ENCODE assay signal across 8 cellular contexts in genomic region chr10:102113956-102114857, GRCh38. TPM values are rescaled to one million over a fixed set of nuclear protein-coding genes. Genes with fewer than 3 reads are reported as not detected.
A peak's percentile ranks its signal among the peaks of the same experiment; 100 is the strongest.
DNase-seq lines count a peak whose midpoint lies in the region; ATAC-seq, FAIRE-seq and TF ChIP-seq lines count a peak whose summit lies in the region.

No MANE protein-coding gene starts in this region.

- H3K4me3 ChIP-seq in bronchial epithelial cell (ENCODE audit: low read depth, low read length) = peak overlapping the region; percentile 72
- H3K4me3 ChIP-seq in liver (ENCODE audit: low read depth in 1 of 3, low read length in 3 of 3) = peak overlapping the region; percentile 36 to 79 (median 48)
- H3K4me3 ChIP-seq in testis = peak overlapping the region; percentile 70 to 85

- DNase-seq in D341Med (ENCODE audit: low spot score) (peak; percentile 59), NCI-H2171 treated with DMSO at 0.1 percent for 48 hours (lab: John Stamatoyannopoulos, UW) (peak; percentile 67), bronchial epithelial cell (ENCODE audit: low read depth) (no peak), testis (peak; percentile 27), kidney glomerular epithelial cell (lab: John Stamatoyannopoulos, UW) (no peak), NCI-H446 treated with DMSO at 0.1 percent for 48 hours (lab: John Stamatoyannopoulos, UW) (no peak)

- no peak for FAIRE-seq in bronchial epithelial cell (lab: Jason Lieb, UNC)

- no peak for TF ChIP-seq RAD21 in liver (IDR thresholded peaks at IDR 0.05)

- H3K9ac ChIP-seq in liver (ENCODE audit: low read depth in 1 of 2, low read length in 2 of 2) = peak overlapping the region in 1 of 2 donors; percentile 38

- no peak for TF ChIP-seq POLR2A in testis (IDR thresholded peaks at IDR 0.05)

- no peaks in the 10 kb centered on the region for H3K27me3 ChIP-seq in bronchial epithelial cell (ENCODE audit: control insufficient read depth, insufficient read depth, low read length)
- no peaks in the 10 kb centered on the region for H3K27me3 ChIP-seq in liver (ENCODE audit: control insufficient read depth in 4 of 4, insufficient read depth in 4 of 4, low read length in 3 of 4)
- H3K27me3 ChIP-seq in testis = no peaks in the 10 kb centered on the region

- intact Hi-C loops in testis (cut with DNase I; ENCODE audit: low total_unique reads) = no loop called here

- peak; percentile 22 for ATAC-seq in GM21528 (IDR thresholded peaks at IDR 0.05; ENCODE audit: low FRiP score, unreplicated experiment)

- H3K36me3 ChIP-seq in bronchial epithelial cell (ENCODE audit: control insufficient read depth, insufficient read depth, low read length) = peaks cover 25% of the 10 kb centered on the region
- peaks cover 7 to 22% (median 19%) of the 10 kb centered on the region in 4 donors for H3K36me3 ChIP-seq in liver (ENCODE audit: control insufficient read depth in 4 of 4, insufficient read depth in 3 of 4, low read depth in 1 of 4, low read length in 3 of 4)
- no peaks in the 10 kb centered on the region for H3K36me3 ChIP-seq in testis (ENCODE audit: low read depth, missing control alignments)

- 3% methylated on average over 45 of the region's 45 CpGs for WGBS in liver
- WGBS in testis, 2 donors = 2 to 3% methylated on average over 5 to 44 of the region's 45 CpGs

- TF ChIP-seq CTCF in bronchial epithelial cell (IDR thresholded peaks at IDR 0.05; ENCODE audit: insufficient read depth, low read length, severe bottlenecking) (no peak), liver (IDR thresholded peaks at IDR 0.05; ENCODE audit: low read depth, low read length, missing input control) (no peak), testis (IDR thresholded peaks at IDR 0.05) (no peak)

- H3K4me1 ChIP-seq in liver (ENCODE audit: control insufficient read depth in 4 of 4, insufficient read depth in 4 of 4, low read length in 3 of 4) (peaks cover 16 to 55% (median 49%) of the 10 kb centered on the region in 4 donors), testis (peaks cover 56% of the 10 kb centered on the region)

- H3K9me3 ChIP-seq in liver (ENCODE audit: control insufficient read depth in 4 of 4, low read length in 3 of 4) = no peaks in the 10 kb centered on the region
- H3K9me3 ChIP-seq in testis = no peaks in the 10 kb centered on the region

- H3K27ac ChIP-seq in liver (ENCODE audit: low read depth in 1 of 2, low read length in 2 of 2) (no peak overlapping the region), testis (peak overlapping the region; percentile 80 to 84)

TF ChIP-seq in liver, 16 proteins besides CTCF, POLR2A, EP300 and RAD21:
- no peak for TF ChIP-seq TAF1 (conservative IDR thresholded peaks at IDR 0.05)
- TF ChIP-seq FOXA2 (IDR thresholded peaks at IDR 0.05) = no peak
- no peak for TF ChIP-seq HNF4G (IDR thresholded peaks at IDR 0.05)
- no peak for TF ChIP-seq YY1 (IDR thresholded peaks at IDR 0.05)
- TF ChIP-seq RXRA (IDR thresholded peaks at IDR 0.05) = no peak

RNA-seq across cellular contexts. Expression of gene LDB1, which starts 6.0 kb away (rescaled TPM):
- total RNA-seq in bronchial epithelial cell (30.0 and 37.3 TPM in 2 replicates), liver (10 to 100 TPM; 11.9 to 51.9 TPM), testis (10 to 100 TPM; 80.0 to 90.5 TPM)
- polyA plus RNA-seq in liver (1 to 10 TPM; 2.4 to 8.6 TPM), testis (ENCODE audit: insufficient read depth, low read depth, low replicate concordance) (64.2 TPM)

RNA-seq across cellular contexts. Expression of gene PPRC1, which starts 18.6 kb away (rescaled TPM):
- total RNA-seq in bronchial epithelial cell = 7.8 and 10.0 TPM in 2 replicates
- total RNA-seq in liver = 1 to 10 TPM; 7.5 to 9.9 TPM
- polyA plus RNA-seq in liver = 10 to 100 TPM in 1 of 2 donors, 1 to 10 TPM in 1; 4.9 to 10.1 TPM
- total RNA-seq in testis = 10 to 100 TPM; 38.7 to 49.1 TPM
- 27.0 TPM for polyA plus RNA-seq in testis (ENCODE audit: insufficient read depth, low read depth, low replicate concordance)

RNA-seq across cellular contexts. Expression of gene NOLC1, which starts 38.0 kb away (rescaled TPM):
- total RNA-seq in bronchial epithelial cell (56.3 and 56.6 TPM in 2 replicates), liver (10 to 100 TPM; 16.9 to 23.8 TPM), testis (10 to 100 TPM; 53.7 to 63.8 TPM)
- polyA plus RNA-seq in liver (10 to 100 TPM; 11.6 to 26.3 TPM), testis (ENCODE audit: insufficient read depth, low read depth, low replicate concordance) (46.6 TPM)

RNA-seq across cellular contexts. Expression of gene HPS6, which starts 49.1 kb away (rescaled TPM):
- total RNA-seq in bronchial epithelial cell (33.4 and 34.4 TPM in 2 replicates), liver (10 to 100 TPM; 11.8 to 13.7 TPM), testis (10 to 100 TPM; 19.6 to 23.2 TPM)
- polyA plus RNA-seq in liver (1 to 10 TPM; 2.5 to 8.2 TPM), testis (ENCODE audit: insufficient read depth, low read depth, low replicate concordance) (9.7 TPM)

RNA-seq across cellular contexts. Expression of gene ARMH3, which starts 58.2 kb away (rescaled TPM):
- total RNA-seq in bronchial epithelial cell (6.3 and 10.1 TPM in 2 replicates), liver (10 to 100 TPM in 1 of 2 donors, 1 to 10 TPM in 1; 8.7 to 14.9 TPM), testis (10 to 100 TPM; 21.6 to 23.7 TPM)
- polyA plus RNA-seq in liver (1 to 10 TPM; 5.3 to 9.6 TPM), testis (ENCODE audit: insufficient read depth, low read depth, low replicate concordance) (20.2 TPM)

Comparison
In these comparisons a context has a peak if more than half of its experiments do, and no peak if none do; other contexts are left out.
1. DNase-seq: peak in D341Med (single experiment), NCI-H2171 treated with DMSO at 0.1 percent for 48 hours (single experiment) and testis (single experiment); none in bronchial epithelial cell (single experiment), kidney glomerular epithelial cell (single experiment) and NCI-H446 treated with DMSO at 0.1 percent for 48 hours (single experiment).
2. H3K27ac ChIP-seq: peak in testis (2 of 2); none in liver (0 of 2).
3. Peak in every context shown above with its lines, with median percentiles within 50 percentile points of each other: H3K4me3 ChIP-seq.